In the genomic region with DNA sequence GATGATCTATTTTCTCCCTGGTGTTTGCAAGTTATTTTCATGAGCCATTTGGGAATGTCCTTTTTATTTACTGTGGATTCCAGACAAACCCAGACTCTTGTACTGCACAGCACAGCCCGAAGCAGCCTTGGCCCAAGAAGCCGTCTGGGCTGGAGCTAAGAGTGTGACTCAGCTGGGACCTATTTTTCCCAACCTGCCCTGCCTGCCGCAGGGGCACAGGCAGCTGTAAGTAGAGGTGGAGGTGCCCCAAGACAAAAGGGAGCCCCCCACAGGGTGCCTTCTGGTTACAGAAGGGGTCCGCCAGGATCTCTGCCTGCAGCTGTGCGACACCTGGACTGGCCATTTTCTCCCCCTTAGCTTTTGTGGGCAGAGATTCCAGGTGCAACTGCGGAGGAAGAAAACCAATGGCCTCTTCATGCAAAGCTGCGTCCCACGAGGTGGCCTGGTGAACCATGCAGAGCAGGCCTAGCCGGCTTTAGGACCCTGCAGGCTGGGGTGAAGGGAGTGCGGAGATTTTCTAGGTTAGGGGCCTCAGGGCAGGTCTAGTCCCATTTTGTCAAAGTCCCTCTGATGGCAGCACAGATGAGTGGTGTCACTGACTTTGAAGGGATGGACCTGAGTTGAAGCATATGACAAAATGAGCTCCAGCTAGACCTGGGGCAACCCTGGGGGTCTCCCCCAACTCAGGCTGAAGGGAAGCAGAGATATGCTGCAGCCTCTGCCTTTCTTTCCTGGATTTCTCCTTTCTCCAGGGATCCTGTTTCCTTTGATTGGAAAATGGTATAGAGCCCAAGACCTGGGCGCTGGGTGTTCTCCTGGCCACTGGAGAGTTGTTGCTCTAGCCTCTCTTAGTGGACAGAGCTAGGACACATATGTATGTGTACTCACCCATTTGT, we compare ENCODE assay signal across 1 cellular context.
TF ChIP-seq lines count a peak whose summit lies in the region.

No MANE protein-coding gene starts in this region.

TF ChIP-seq in GM23338, 12 proteins besides CTCF, POLR2A, EP300 and RAD21 (continued from another document):
- no peak for TF ChIP-seq REST (IDR thresholded peaks at IDR 0.05; ENCODE audit: unreplicated experiment)
- TF ChIP-seq STAT1 (IDR thresholded peaks at IDR 0.05; ENCODE audit: unreplicated experiment) = no peak
- TF ChIP-seq JUNB (IDR thresholded peaks at IDR 0.05; ENCODE audit: unreplicated experiment) = no peak
- TF ChIP-seq EZH2 (IDR thresholded peaks at IDR 0.05; ENCODE audit: low read depth, unreplicated experiment) = no peak
- no peak for TF ChIP-seq EZH2phosphoT487 (IDR thresholded peaks at IDR 0.05; ENCODE audit: unreplicated experiment)
